Comparison of ENCODE assay signal across 8 cellular contexts in the genomic region with DNA sequence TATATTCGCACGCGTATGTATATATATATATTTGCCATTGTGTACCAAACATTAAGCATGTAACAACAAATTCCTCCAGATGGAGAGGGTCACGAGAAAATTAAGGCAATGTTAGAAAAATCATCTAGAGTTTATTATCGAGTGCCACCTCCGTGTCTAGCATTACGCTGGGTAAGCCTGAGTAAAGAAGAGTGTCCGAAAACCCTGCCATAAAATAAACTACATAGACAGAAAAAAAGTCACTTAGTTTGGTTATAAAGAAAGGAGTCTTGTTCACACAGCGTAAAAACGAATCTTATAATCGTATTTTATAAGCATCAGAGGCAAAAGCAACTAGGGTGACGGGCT. TPM values are rescaled to one million over a fixed set of nuclear protein-coding genes. Genes with fewer than 3 reads are reported as not detected.
DNase-seq lines count a peak whose midpoint lies in the region; ATAC-seq and TF ChIP-seq lines count a peak whose summit lies in the region.

No MANE protein-coding gene starts in this region.

- H3K27ac ChIP-seq in CD8-positive, alpha-beta T cell (ENCODE audit: low read depth, low read length) = peak overlapping the region; percentile 39
- H3K27ac ChIP-seq in Panc1 (ENCODE audit: low read length) (peak overlapping the region; percentile 94), esophagus (ENCODE audit: low read depth in 2 of 2, low read length in 1 of 2) (peak overlapping the region; percentile 91 to 97), osteoblast (ENCODE audit: low read depth, low read length) (peak overlapping the region; percentile 97)

- peak overlapping the region; percentile 96 for H3K4me3 Mint-ChIP-seq in CD8-positive, alpha-beta T cell

- H3K4me3 ChIP-seq in CD8-positive, alpha-beta T cell (ENCODE audit: low read depth, low read length) = peak overlapping the region; percentile 76
- H3K4me3 ChIP-seq in Panc1 (ENCODE audit: low read depth in 2 of 2, low read length in 2 of 2) = peak overlapping the region; percentile 87 to 95
- peak overlapping the region; percentile 90 to 96 for H3K4me3 ChIP-seq in esophagus (ENCODE audit: low read depth in 1 of 2, low read length in 2 of 2)
- H3K4me3 ChIP-seq in osteoblast (ENCODE audit: insufficient read depth, low read length) = peak overlapping the region; percentile 82

- in situ Hi-C loops in Panc1 (cut with HindIII; ENCODE audit: low pct_unique_long_range_greater_than_20kb, low sequenced_read_pairs) = no loop called here

- peak overlapping the region; percentile 100 for H3K4me2 ChIP-seq in osteoblast (ENCODE audit: insufficient read depth, low read length)

- DNase-seq in CD8-positive, alpha-beta T cell = no peak
- DNase-seq in Panc1 (ENCODE audit: low read depth, low spot score) (no peak), osteoblast (ENCODE audit: insufficient read length, low spot score, missing footprints) (peak; percentile 71), left lobe of liver (ENCODE audit: low spot score) (no peak)
- no peak for DNase-seq in stimulated activated naive CD4-positive, alpha-beta T cell (lab: John Stamatoyannopoulos, UW)

- H3K79me2 ChIP-seq in osteoblast (ENCODE audit: insufficient read depth, low read length) = peaks cover 36% of the 10 kb centered on the region

- no peaks in the 10 kb centered on the region for H3K9me3 Mint-ChIP-seq in CD8-positive, alpha-beta T cell

- H3K27ac Mint-ChIP-seq in CD8-positive, alpha-beta T cell = peak overlapping the region; percentile 83

- H3K36me3 Mint-ChIP-seq in CD8-positive, alpha-beta T cell = peaks cover 9% of the 10 kb centered on the region

- CTCF ChIA-PET in CD8-positive, alpha-beta T cell (lab: Charles Lee) = interaction anchor here (0.7 to 2.8 kb wide), 2 partner anchors 27 to 134 kb away, joined by 3 to 12 read pairs; a partner anchor contains a TSS
- CTCF ChIA-PET in Panc1 (lab: Charles Lee) = no interaction called here

- 6 to 8% methylated on average over 12 of the region's 12 CpGs for WGBS in esophagus, 2 donors

- peaks cover 11% of the 10 kb centered on the region for H4K20me1 ChIP-seq in osteoblast (ENCODE audit: insufficient read depth, low read length)

- peaks cover 11% of the 10 kb centered on the region for H3K4me1 ChIP-seq in CD8-positive, alpha-beta T cell (ENCODE audit: insufficient read depth, low read length)
- H3K4me1 ChIP-seq in Panc1 (ENCODE audit: control insufficient read depth, insufficient read depth, low read length) (peaks cover 16% of the 10 kb centered on the region), esophagus (ENCODE audit: control insufficient read depth in 2 of 2, insufficient read depth in 2 of 2, low read length in 1 of 2) (peaks cover 0 to 2% of the 10 kb centered on the region in 2 donors), osteoblast (ENCODE audit: insufficient read depth, low read length) (peaks cover 19% of the 10 kb centered on the region)

- POLR2A ChIA-PET in CD8-positive, alpha-beta T cell (lab: Charles Lee) = interaction anchor here (0.6 to 1.4 kb wide), 4 partner anchors 15 to 218 kb away, joined by 3 to 7 read pairs (median 4); no protein-coding TSS in a partner anchor
- POLR2A ChIA-PET in Panc1 (lab: Charles Lee) = interaction anchor here (0.6 kb wide), 2 partner anchors 13 to 168 kb away, joined by 4 to 9 read pairs; no protein-coding TSS in a partner anchor

- no peaks in the 10 kb centered on the region for H3K9me3 ChIP-seq in CD8-positive, alpha-beta T cell (ENCODE audit: low read length)
- H3K9me3 ChIP-seq in Panc1 (ENCODE audit: control insufficient read depth, insufficient read depth, low read depth, low read length) (no peaks in the 10 kb centered on the region), esophagus (ENCODE audit: control insufficient read depth in 2 of 2, insufficient read depth in 1 of 2, low read depth in 1 of 2, low read length in 1 of 2) (no peaks in the 10 kb centered on the region), osteoblast (ENCODE audit: low read depth, low read length) (no peaks in the 10 kb centered on the region)

- ATAC-seq in CD8-positive, alpha-beta T cell = no peak
- ATAC-seq in Panc1 = peak; percentile 2
- no peak for ATAC-seq in left lobe of liver
- no peak for ATAC-seq in HG03432 (IDR thresholded peaks at IDR 0.05; ENCODE audit: unreplicated experiment)
- no peak for ATAC-seq in GM18858 (IDR thresholded peaks at IDR 0.05; ENCODE audit: unreplicated experiment)

- intact Hi-C loops in CD8-positive, alpha-beta T cell (cut with DNase I, micrococcal nuclease) = loop anchor here (1.0 to 10.0 kb wide), 6 partner anchors 13 to 239 kb away; a partner anchor contains a TSS
- intact Hi-C loops in Panc1 (cut with micrococcal nuclease; ENCODE audit: unreplicated experiment) = no loop called here

- no peaks in the 10 kb centered on the region for H3K27me3 Mint-ChIP-seq in CD8-positive, alpha-beta T cell (ENCODE audit: low read depth)

- H3K36me3 ChIP-seq in CD8-positive, alpha-beta T cell (ENCODE audit: insufficient read depth, low read length) = no peaks in the 10 kb centered on the region
- H3K36me3 ChIP-seq in Panc1 (ENCODE audit: control insufficient read depth, insufficient read depth, low read length) (no peaks in the 10 kb centered on the region; the same call in 1 of the 2 replicates), esophagus (ENCODE audit: control insufficient read depth in 2 of 2, insufficient read depth in 2 of 2, low read length in 1 of 2) (no peaks in the 10 kb centered on the region), osteoblast (ENCODE audit: insufficient read depth, low read length) (no peaks in the 10 kb centered on the region)

- H3K4me1 Mint-ChIP-seq in CD8-positive, alpha-beta T cell (ENCODE audit: low read depth) = peaks cover 34% of the 10 kb centered on the region

- no TSS peak for BruUV-seq in Panc1 (replicated peaks; lab: Mats Ljungman, UMichigan)

- H3K27me3 ChIP-seq in CD8-positive, alpha-beta T cell (ENCODE audit: insufficient read depth, low read length) = no peaks in the 10 kb centered on the region
- H3K27me3 ChIP-seq in Panc1 (ENCODE audit: control insufficient read depth, insufficient read depth, low read length) (no peaks in the 10 kb centered on the region), esophagus (ENCODE audit: control insufficient read depth in 1 of 2, insufficient read depth in 2 of 2, low read length in 2 of 2) (no peaks in the 10 kb centered on the region), osteoblast (ENCODE audit: insufficient read depth, low read length) (no peaks in the 10 kb centered on the region)

- H2AFZ ChIP-seq in osteoblast (ENCODE audit: low read length) = peak overlapping the region; percentile 96

- no peak for TF ChIP-seq CTCF in CD8-positive, alpha-beta T cell (IDR thresholded peaks at IDR 0.05)
- no peak for TF ChIP-seq CTCF in Panc1 (IDR thresholded peaks at IDR 0.05)
- TF ChIP-seq CTCF in osteoblast (IDR thresholded peaks at IDR 0.05; ENCODE audit: extremely low read depth, low read depth, low read length) = no peak

RNA-seq across cellular contexts. Expression of a gene that starts 0.6 kb away (rescaled TPM):
- 10 to 100 TPM; 13.1 to 15.4 TPM for total RNA-seq in CD8-positive, alpha-beta T cell
- total RNA-seq in Panc1 (2021; ENCODE audit: unreplicated experiment) = 39.2 TPM
- 23.5 TPM for polyA plus RNA-seq in Panc1 (2012; ENCODE audit: insufficient read length)
- 10 to 100 TPM; 17.7 to 38.3 TPM for polyA plus RNA-seq in esophagus
- 46.0 and 47.0 TPM in 2 replicates for total RNA-seq in osteoblast
- 12.5 TPM for total RNA-seq in left lobe of liver

Comparison
In these comparisons a context has a peak if more than half of its experiments do, and no peak if none do; other contexts are left out.
1. H3K27ac ChIP-seq: peak in every context shown above with its lines; median percentile 97 in osteoblast; 94 in Panc1; 94 in esophagus; 39 in CD8-positive, alpha-beta T cell.